Comparison of ENCODE assay signal across 20 cellular contexts in genomic region chr20:440636-441035, GRCh38.
"Had no signal": no experiment of that assay in that cellular context is flagged by ENCODE, and none has a peak within 500 bp of the region (broad histone marks: within the 10 kb centered on the region; RNA-seq: fewer than 3 reads in every experiment).

No MANE protein-coding gene starts in this region.

- H3K4me3 ChIP-seq: esophagus squamous epithelium, lower lobe of right lung, suprapubic skin, transverse colon, vagina had no signal

- DNase-seq: activated CD4-positive, alpha-beta T cell treated with anti-CD3 and anti-CD28 coated beads, Interleukin-2, amount 10 ng/mL, durations not matched to agents 24 days and 14 days; activated CD4-positive, CD25-positive, alpha-beta regulatory T cell; activated CD8-positive, alpha-beta memory T cell treated with anti-CD3 and anti-CD28 coated beads, Interleukin-2, amount 50 U/mL, for 4 hours; activated effector memory CD4-positive, alpha-beta T cell treated with anti-CD3 and anti-CD28 coated beads, Interleukin-2, amount 50 U/mL, for 16 hours; activated T-cell treated with anti-CD3 and anti-CD28 coated beads, Interleukin-2, amount 50 U/mL, for 48 hours; amniotic stem cell; effector memory CD8-positive, alpha-beta T cell; esophagus squamous epithelium; foreskin fibroblast; lower lobe of right lung; nucleus accumbens; stimulated activated CD8-positive, alpha-beta memory T cell treated with anti-CD3 and anti-CD28 coated beads, Interleukin-4, amount 100 ng/mL, for 48 hours; stimulated activated naive CD8-positive, alpha-beta T cell treated with anti-CD3 and anti-CD28 coated beads, Interleukin-15, amount 100 ng/mL, for 72 hours; T-helper 1 cell; T-helper 9 cell; transverse colon had no signal

- H3K27ac ChIP-seq: esophagus squamous epithelium, lower lobe of right lung, suprapubic skin, transverse colon, vagina had no signal

- ATAC-seq: effector memory CD8-positive, alpha-beta T cell; lower lobe of right lung; stimulated activated naive CD8-positive, alpha-beta T cell treated with anti-CD3 and anti-CD28 coated beads, Interleukin-15, amount 100 ng/mL, for 72 hours had no signal

- H3K27me3 Mint-ChIP-seq: activated CD4-positive, alpha-beta T cell treated with anti-CD3 and anti-CD28 coated beads, Interleukin-2, amount 10 ng/mL, durations not matched to agents 24 days and 14 days; activated naive CD8-positive, alpha-beta T cell; effector memory CD8-positive, alpha-beta T cell; stimulated activated naive CD8-positive, alpha-beta T cell treated with anti-CD3 and anti-CD28 coated beads, Interleukin-15, amount 100 ng/mL, for 72 hours had no signal

- H3K9me3 Mint-ChIP-seq: activated CD4-positive, alpha-beta T cell treated with anti-CD3 and anti-CD28 coated beads, Interleukin-2, amount 10 ng/mL, durations not matched to agents 24 days and 14 days; effector memory CD8-positive, alpha-beta T cell; nephron; stimulated activated naive CD8-positive, alpha-beta T cell treated with anti-CD3 and anti-CD28 coated beads, Interleukin-15, amount 100 ng/mL, for 72 hours had no signal

- H3K4me3 Mint-ChIP-seq: nephron; stimulated activated naive CD8-positive, alpha-beta T cell treated with anti-CD3 and anti-CD28 coated beads, Interleukin-15, amount 100 ng/mL, for 72 hours had no signal

- H3K27ac Mint-ChIP-seq: nephron had no signal

- H3K9me3 ChIP-seq: esophagus squamous epithelium, lower lobe of right lung, suprapubic skin, transverse colon, vagina had no signal

- H3K27me3 ChIP-seq: esophagus squamous epithelium, suprapubic skin, transverse colon, vagina had no signal
